Comparison of ENCODE assay signal across 27 cellular contexts in genomic region chr14:37413050-37413449, GRCh38.
"Had no signal": no experiment of that assay in that cellular context is flagged by ENCODE, and none has a peak within 500 bp of the region (broad histone marks: within the 10 kb centered on the region; RNA-seq: fewer than 3 reads in every experiment).

No MANE protein-coding gene starts in this region.

- H3K36me3 ChIP-seq: left lung, lower lobe of right lung, neural progenitor cell, neutrophil, right atrium auricular region, suprapubic skin, thoracic aorta, tibial artery, upper lobe of right lung had no signal

- H3K27ac ChIP-seq: left lung, lower lobe of right lung, neural progenitor cell, neutrophil, parathyroid adenoma, right atrium auricular region, skin epidermis, suprapubic skin, thoracic aorta, tibial artery, upper lobe of right lung had no signal

- H3K9me3 ChIP-seq: left lung, lower lobe of right lung, neutrophil, right atrium auricular region, suprapubic skin, thoracic aorta, tibial artery, upper lobe of right lung had no signal

- DNase-seq: hippocampal formation; left colon; left lung; lower lobe of right lung; mammary epithelial cell; mesenchymal stem cell; naive B cell; natural killer cell; nephron progenitor cell; occipital lobe; stimulated activated CD4-positive, alpha-beta T cell treated with anti-CD3 and anti-CD28 coated beads, Interleukin-12 subunit alpha, Interleukin-12 subunit beta, amount 100 ng/mL, for 4 hours; stimulated activated CD4-positive, alpha-beta T cell treated with anti-CD3 and anti-CD28 coated beads, Interleukin-15, amount 100 ng/mL, for 24 hours; stimulated activated CD4-positive, alpha-beta T cell treated with anti-CD3 and anti-CD28 coated beads, Interleukin-2, amount 100 ng/mL, for 24 hours; stimulated activated CD4-positive, alpha-beta T cell treated with anti-CD3 and anti-CD28 coated beads, Interleukin-4, amount 100 ng/mL, for 1 hour; stimulated activated naive CD4-positive, alpha-beta T cell; tibial artery; trophoblast cell; upper lobe of right lung had no signal

- H3K4me1 ChIP-seq: left lung, lower lobe of right lung, neural progenitor cell, parathyroid adenoma, right atrium auricular region, suprapubic skin, tibial artery, upper lobe of right lung had no signal

- H3K4me3 ChIP-seq: left lung, lower lobe of right lung, neural progenitor cell, right atrium auricular region, skin epidermis, suprapubic skin, thoracic aorta, tibial artery, upper lobe of right lung had no signal

- H3K9ac ChIP-seq: neural progenitor cell, parathyroid adenoma had no signal

- FAIRE-seq: keratinocyte, urothelium cell line had no signal
